1 cellular context compared by ENCODE assay signal in the genomic region with DNA sequence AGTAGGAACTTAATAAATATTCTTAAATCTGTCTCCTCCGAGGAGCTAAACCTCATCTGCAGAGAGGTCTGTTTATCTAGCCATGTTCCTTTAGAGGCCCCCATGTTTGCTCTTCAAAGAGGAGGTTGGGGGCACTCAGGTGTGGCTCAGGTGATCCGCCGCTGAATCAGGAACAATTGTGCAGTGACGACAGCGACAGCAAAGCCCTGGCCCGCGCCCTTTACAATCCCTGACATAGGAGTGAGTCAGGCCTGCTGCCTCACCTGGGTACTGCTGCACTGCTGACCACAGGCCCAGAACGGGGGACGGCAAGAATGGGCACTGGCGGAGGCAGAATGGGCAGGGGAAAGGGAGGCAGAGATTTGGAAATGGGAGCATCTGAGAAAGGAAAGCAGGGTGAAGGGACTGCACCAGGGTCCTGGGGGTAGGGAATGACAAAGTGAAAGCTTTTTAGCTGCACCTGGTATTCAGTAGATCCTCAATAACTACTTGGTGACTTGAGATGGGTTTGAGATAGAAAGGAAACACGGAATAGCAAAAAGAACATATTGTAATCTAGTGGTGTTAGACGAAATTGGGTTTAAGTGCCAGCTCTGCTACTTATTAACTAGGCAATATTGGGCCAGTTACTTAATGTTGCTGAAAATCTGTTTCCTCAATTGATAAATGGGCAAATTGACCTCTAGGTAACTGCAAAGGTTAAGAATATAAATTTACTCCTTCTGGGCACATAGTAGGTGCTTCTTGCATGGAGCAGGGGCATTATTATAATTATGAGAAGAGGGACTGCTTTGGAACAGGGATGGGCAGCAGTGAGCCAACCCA.
TF ChIP-seq lines count a peak whose summit lies in the region.

No MANE protein-coding gene starts in this region.

TF ChIP-seq in Ishikawa, 13 proteins besides CTCF, POLR2A, EP300 and RAD21:
- TF ChIP-seq NFIC (IDR thresholded peaks at IDR 0.05) (peak; percentile 60; the same call in 1 of the 2 replicates), CEBPB (IDR thresholded peaks at IDR 0.05) (no peak), ZBTB7A (IDR thresholded peaks at IDR 0.05; ENCODE audit: low read depth) (no peak), TEAD4 (IDR thresholded peaks at IDR 0.05) (no peak; the same call in 1 of the 2 replicates), CREB1 (IDR thresholded peaks at IDR 0.05; ENCODE audit: low read depth) (peak; percentile 46; the same call in 1 of the 2 replicates), TCF12 (IDR thresholded peaks at IDR 0.05; ENCODE audit: low read depth) (peak; percentile 83), YY1 (IDR thresholded peaks at IDR 0.05; ENCODE audit: low read depth) (0 out of 2 replicates have a peak, but pooled peaks have one; percentile 18), TAF1 (IDR thresholded peaks at IDR 0.05; ENCODE audit: low read depth) (0 out of 2 replicates have a peak, but pooled peaks have one; percentile 25), FOXM1 (IDR thresholded peaks at IDR 0.05; ENCODE audit: borderline replicate concordance, low read depth) (peak; percentile 50; the same call in 1 of the 2 replicates), EGR1 (IDR thresholded peaks at IDR 0.05) (no peak)
- TF ChIP-seq, protein P1, sequence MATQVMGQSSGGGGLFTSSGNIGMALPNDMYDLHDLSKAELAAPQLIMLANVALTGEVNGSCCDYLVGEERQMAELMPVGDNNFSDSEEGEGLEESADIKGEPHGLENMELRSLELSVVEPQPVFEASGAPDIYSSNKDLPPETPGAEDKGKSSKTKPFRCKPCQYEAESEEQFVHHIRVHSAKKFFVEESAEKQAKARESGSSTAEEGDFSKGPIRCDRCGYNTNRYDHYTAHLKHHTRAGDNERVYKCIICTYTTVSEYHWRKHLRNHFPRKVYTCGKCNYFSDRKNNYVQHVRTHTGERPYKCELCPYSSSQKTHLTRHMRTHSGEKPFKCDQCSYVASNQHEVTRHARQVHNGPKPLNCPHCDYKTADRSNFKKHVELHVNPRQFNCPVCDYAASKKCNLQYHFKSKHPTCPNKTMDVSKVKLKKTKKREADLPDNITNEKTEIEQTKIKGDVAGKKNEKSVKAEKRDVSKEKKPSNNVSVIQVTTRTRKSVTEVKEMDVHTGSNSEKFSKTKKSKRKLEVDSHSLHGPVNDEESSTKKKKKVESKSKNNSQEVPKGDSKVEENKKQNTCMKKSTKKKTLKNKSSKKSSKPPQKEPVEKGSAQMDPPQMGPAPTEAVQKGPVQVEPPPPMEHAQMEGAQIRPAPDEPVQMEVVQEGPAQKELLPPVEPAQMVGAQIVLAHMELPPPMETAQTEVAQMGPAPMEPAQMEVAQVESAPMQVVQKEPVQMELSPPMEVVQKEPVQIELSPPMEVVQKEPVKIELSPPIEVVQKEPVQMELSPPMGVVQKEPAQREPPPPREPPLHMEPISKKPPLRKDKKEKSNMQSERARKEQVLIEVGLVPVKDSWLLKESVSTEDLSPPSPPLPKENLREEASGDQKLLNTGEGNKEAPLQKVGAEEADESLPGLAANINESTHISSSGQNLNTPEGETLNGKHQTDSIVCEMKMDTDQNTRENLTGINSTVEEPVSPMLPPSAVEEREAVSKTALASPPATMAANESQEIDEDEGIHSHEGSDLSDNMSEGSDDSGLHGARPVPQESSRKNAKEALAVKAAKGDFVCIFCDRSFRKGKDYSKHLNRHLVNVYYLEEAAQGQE (IDR thresholded peaks at IDR 0.05; ENCODE audit: low read depth), result no peak
- TF ChIP-seq, protein P2, sequence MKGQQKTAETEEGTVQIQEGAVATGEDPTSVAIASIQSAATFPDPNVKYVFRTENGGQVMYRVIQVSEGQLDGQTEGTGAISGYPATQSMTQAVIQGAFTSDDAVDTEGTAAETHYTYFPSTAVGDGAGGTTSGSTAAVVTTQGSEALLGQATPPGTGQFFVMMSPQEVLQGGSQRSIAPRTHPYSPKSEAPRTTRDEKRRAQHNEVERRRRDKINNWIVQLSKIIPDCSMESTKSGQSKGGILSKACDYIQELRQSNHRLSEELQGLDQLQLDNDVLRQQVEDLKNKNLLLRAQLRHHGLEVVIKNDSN (IDR thresholded peaks at IDR 0.05), result no peak
- TF ChIP-seq, protein P3, sequence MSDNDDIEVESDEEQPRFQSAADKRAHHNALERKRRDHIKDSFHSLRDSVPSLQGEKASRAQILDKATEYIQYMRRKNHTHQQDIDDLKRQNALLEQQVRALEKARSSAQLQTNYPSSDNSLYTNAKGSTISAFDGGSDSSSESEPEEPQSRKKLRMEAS (IDR thresholded peaks at IDR 0.05), result peak; percentile 73
TF ChIP-seq in Ishikawa: peak in this region for 7.
